1 cellular context compared by ENCODE assay signal in genomic region chr20:41141153-41141815, GRCh38.
A peak's percentile ranks its signal among the peaks of the same experiment; 100 is the strongest.
TF ChIP-seq lines count a peak whose summit lies in the region.

No MANE protein-coding gene starts in this region.

TF ChIP-seq in HepG2, 621 proteins besides CTCF, POLR2A, EP300 and RAD21 (continued from another document):
- TF ChIP-seq ZHX2 (IDR thresholded peaks at IDR 0.05; ENCODE audit: low read depth), result no peak
- no peak for TF ChIP-seq ZHX2 (CRISPR knock-in tag; IDR thresholded peaks at IDR 0.05; ENCODE audit: borderline replicate concordance)
- TF ChIP-seq ZBTB2 (CRISPR knock-in tag; IDR thresholded peaks at IDR 0.05; ENCODE audit: low read depth), result no peak
- no peak for TF ChIP-seq EED (CRISPR knock-in tag; IDR thresholded peaks at IDR 0.05)
- no peak for TF ChIP-seq TBX2 (CRISPR knock-in tag; IDR thresholded peaks at IDR 0.05; ENCODE audit: borderline replicate concordance)
- TF ChIP-seq JUNB (CRISPR knock-in tag; IDR thresholded peaks at IDR 0.05; ENCODE audit: borderline replicate concordance), result no peak
- TF ChIP-seq NCOA5 (CRISPR knock-in tag; IDR thresholded peaks at IDR 0.05), result no peak
- TF ChIP-seq, protein P1, sequence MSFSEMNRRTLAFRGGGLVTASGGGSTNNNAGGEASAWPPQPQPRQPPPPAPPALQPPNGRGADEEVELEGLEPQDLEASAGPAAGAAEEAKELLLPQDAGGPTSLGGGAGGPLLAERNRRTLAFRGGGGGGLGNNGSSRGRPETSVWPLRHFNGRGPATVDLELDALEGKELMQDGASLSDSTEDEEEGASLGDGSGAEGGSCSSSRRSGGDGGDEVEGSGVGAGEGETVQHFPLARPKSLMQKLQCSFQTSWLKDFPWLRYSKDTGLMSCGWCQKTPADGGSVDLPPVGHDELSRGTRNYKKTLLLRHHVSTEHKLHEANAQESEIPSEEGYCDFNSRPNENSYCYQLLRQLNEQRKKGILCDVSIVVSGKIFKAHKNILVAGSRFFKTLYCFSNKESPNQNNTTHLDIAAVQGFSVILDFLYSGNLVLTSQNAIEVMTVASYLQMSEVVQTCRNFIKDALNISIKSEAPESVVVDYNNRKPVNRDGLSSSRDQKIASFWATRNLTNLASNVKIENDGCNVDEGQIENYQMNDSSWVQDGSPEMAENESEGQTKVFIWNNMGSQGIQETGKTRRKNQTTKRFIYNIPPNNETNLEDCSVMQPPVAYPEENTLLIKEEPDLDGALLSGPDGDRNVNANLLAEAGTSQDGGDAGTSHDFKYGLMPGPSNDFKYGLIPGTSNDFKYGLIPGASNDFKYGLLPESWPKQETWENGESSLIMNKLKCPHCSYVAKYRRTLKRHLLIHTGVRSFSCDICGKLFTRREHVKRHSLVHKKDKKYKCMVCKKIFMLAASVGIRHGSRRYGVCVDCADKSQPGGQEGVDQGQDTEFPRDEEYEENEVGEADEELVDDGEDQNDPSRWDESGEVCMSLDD (CRISPR knock-in tag; IDR thresholded peaks at IDR 0.05; ENCODE audit: borderline replicate concordance), result no peak
- no peak for TF ChIP-seq ZNF503 (CRISPR knock-in tag; IDR thresholded peaks at IDR 0.05)
- no peak for TF ChIP-seq BCL6 (CRISPR knock-in tag; IDR thresholded peaks at IDR 0.05)
- TF ChIP-seq ZFP90 (CRISPR knock-in tag; IDR thresholded peaks at IDR 0.05; ENCODE audit: borderline replicate concordance), result no peak; the same call in 1 of the 2 replicates
- TF ChIP-seq, protein P2, sequence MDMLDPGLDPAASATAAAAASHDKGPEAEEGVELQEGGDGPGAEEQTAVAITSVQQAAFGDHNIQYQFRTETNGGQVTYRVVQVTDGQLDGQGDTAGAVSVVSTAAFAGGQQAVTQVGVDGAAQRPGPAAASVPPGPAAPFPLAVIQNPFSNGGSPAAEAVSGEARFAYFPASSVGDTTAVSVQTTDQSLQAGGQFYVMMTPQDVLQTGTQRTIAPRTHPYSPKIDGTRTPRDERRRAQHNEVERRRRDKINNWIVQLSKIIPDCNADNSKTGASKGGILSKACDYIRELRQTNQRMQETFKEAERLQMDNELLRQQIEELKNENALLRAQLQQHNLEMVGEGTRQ (IDR thresholded peaks at IDR 0.05; ENCODE audit: low read depth, low read length), result no peak
- TF ChIP-seq, protein P2 (CRISPR knock-in tag; IDR thresholded peaks at IDR 0.05; ENCODE audit: borderline replicate concordance), result no peak
- TF ChIP-seq, protein P3, sequence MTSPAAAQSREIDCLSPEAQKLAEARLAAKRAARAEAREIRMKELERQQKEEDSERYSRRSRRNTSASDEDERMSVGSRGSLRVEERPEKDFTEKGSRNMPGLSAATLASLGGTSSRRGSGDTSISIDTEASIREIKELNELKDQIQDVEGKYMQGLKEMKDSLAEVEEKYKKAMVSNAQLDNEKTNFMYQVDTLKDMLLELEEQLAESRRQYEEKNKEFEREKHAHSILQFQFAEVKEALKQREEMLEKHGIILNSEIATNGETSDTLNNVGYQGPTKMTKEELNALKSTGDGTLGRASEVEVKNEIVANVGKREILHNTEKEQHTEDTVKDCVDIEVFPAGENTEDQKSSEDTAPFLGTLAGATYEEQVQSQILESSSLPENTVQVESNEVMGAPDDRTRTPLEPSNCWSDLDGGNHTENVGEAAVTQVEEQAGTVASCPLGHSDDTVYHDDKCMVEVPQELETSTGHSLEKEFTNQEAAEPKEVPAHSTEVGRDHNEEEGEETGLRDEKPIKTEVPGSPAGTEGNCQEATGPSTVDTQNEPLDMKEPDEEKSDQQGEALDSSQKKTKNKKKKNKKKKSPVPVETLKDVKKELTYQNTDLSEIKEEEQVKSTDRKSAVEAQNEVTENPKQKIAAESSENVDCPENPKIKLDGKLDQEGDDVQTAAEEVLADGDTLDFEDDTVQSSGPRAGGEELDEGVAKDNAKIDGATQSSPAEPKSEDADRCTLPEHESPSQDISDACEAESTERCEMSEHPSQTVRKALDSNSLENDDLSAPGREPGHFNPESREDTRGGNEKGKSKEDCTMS (CRISPR knock-in tag; conservative IDR thresholded peaks at IDR 0.05), result no peak
- no peak for TF ChIP-seq GFI1 (CRISPR knock-in tag; IDR thresholded peaks at IDR 0.05; ENCODE audit: borderline replicate concordance)
- no peak for TF ChIP-seq KDM3A (CRISPR knock-in tag; IDR thresholded peaks at IDR 0.05; ENCODE audit: low read depth)
- peak; percentile 54; the same call in 1 of the 2 replicates for TF ChIP-seq TARDBP (CRISPR knock-in tag; IDR thresholded peaks at IDR 0.05)
- no peak for TF ChIP-seq PCBP2 (optimal IDR thresholded peaks at IDR 0.05; ENCODE audit: low read depth, low read length, poor library complexity, severe bottlenecking)
- TF ChIP-seq TRAFD1 (CRISPR knock-in tag; IDR thresholded peaks at IDR 0.05; ENCODE audit: borderline replicate concordance), result no peak
- peak; percentile 53; the same call in 1 of the 2 replicates for TF ChIP-seq MAFG (CRISPR knock-in tag; IDR thresholded peaks at IDR 0.05)
- TF ChIP-seq PTBP1 (IDR thresholded peaks at IDR 0.05; ENCODE audit: low read depth, low read length, poor library complexity, severe bottlenecking), result no peak
- TF ChIP-seq MBNL3 (CRISPR knock-in tag; conservative IDR thresholded peaks at IDR 0.05), result no peak
